Comparison of ENCODE assay signal across 1 cellular context in the genomic region with DNA sequence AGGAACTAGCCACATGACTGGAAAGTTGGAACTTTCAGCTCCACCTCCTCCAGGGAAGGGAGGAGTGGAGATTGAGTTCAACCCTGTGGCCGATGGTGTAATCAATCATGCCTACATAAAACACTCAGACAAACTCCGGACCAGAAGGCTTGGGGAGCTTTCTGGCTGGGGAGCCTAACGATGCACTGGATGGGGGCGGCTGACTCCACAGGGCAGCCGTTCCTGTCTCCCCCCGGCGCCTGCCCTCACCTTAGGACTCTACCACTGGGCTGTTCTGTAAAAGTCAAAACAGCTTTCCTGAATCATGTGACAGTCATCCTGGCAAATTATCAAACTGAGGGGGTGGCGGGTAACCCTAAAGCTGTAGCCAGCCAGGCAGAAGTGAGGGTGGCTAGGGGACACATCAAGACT.
TF ChIP-seq lines count a peak whose summit lies in the region.

No MANE protein-coding gene starts in this region.

TF ChIP-seq in IMR-90, 13 proteins besides CTCF, POLR2A, EP300 and RAD21 (continued from another document):
- TF ChIP-seq USF2 (IDR thresholded peaks at IDR 0.05; ENCODE audit: low read depth, low read length): no peak
- TF ChIP-seq FOS (IDR thresholded peaks at IDR 0.05; ENCODE audit: low read depth, low read length): no peak
- no peak for TF ChIP-seq MAZ (IDR thresholded peaks at IDR 0.05; ENCODE audit: borderline replicate concordance, low read depth, low read length)
